ENCODE assay signal across 20 cellular contexts in genomic region chr13:108408670-108409069, GRCh38.
DNase-seq lines count a peak whose midpoint lies in the region; ATAC-seq and TF ChIP-seq lines count a peak whose summit lies in the region.
"Had no signal": no experiment of that assay in that cellular context is flagged by ENCODE, and none has a peak within 500 bp of the region (broad histone marks: within the 10 kb centered on the region; RNA-seq: fewer than 3 reads in every experiment).

No MANE protein-coding gene starts in this region.

- H3K4me3 Mint-ChIP-seq in activated T-cell treated with anti-CD3 and anti-CD28 coated beads, Interleukin-2, amount 50 U/mL, for 24 hours: no peak overlapping the region
- peak overlapping the region; percentile 71 for H3K4me3 Mint-ChIP-seq in CD4-positive, alpha-beta T cell
- H3K4me3 Mint-ChIP-seq in activated T-helper 17 cell treated with anti-CD3 and anti-CD28 coated beads, Interleukin-2, amount 50 U/mL, for 72 hours: no peak overlapping the region

- intact Hi-C loops in CD4-positive, alpha-beta T cell (cut with DNase I, micrococcal nuclease): no loop called here
- intact Hi-C loops in breast epithelium (cut with DNase I; ENCODE audit: low total_unique reads): no loop called here

- POLR2A ChIA-PET in CD4-positive, alpha-beta T cell (lab: Charles Lee): interaction anchor here (1.3 to 1.5 kb wide), 2 partner anchors 86 to 140 kb away, joined by 3 read pairs; no protein-coding TSS in a partner anchor

- H3K27me3 ChIP-seq in CD4-positive, alpha-beta T cell (ENCODE audit: control insufficient read depth, insufficient read depth, low read length): no peaks in the 10 kb centered on the region
- H3K27me3 ChIP-seq in breast epithelium: no peaks in the 10 kb centered on the region
- H3K27me3 ChIP-seq: SJCRH30 had no signal

- no peak for DNase-seq in activated T-cell treated with anti-CD3 and anti-CD28 coated beads, Interleukin-2, amount 50 U/mL, for 24 hours
- DNase-seq in activated T-cell treated with anti-CD3 and anti-CD28 coated beads for 4 hours (no peak), T follicular helper cell (ENCODE audit: low read depth) (peak; percentile 11), breast epithelium (ENCODE audit: low spot score in 2 of 2) (no peak), DMS53 (lab: John Stamatoyannopoulos, UW) (no peak)
- DNase-seq in CD4-positive, alpha-beta T cell: peak in 1 of 10 experiments; percentile 23
- DNase-seq: COR-L47, DMS79 treated with DMSO at 0.1 percent for 48 hours, H7, Kasumi-1, NCI-H1694, NCI-H2081 treated with DMSO at 0.1 percent for 48 hours, NCI-H2171 treated with DMSO at 0.1 percent for 48 hours, NCI-H524 treated with DMSO at 0.1 percent for 48 hours, NCI-H82, SJCRH30 had no signal

- H3K9me3 Mint-ChIP-seq in activated T-cell treated with anti-CD3 and anti-CD28 coated beads, Interleukin-2, amount 50 U/mL, for 24 hours: peaks cover 3% of the 10 kb centered on the region
- H3K9me3 Mint-ChIP-seq in CD4-positive, alpha-beta T cell: peaks cover 2% of the 10 kb centered on the region
- H3K9me3 Mint-ChIP-seq in activated T-helper 17 cell treated with anti-CD3 and anti-CD28 coated beads, Interleukin-2, amount 50 U/mL, for 72 hours: peaks cover 9% of the 10 kb centered on the region

- no peaks in the 10 kb centered on the region for H3K36me3 ChIP-seq in breast epithelium
- H3K36me3 ChIP-seq: SJCRH30 had no signal

- no peaks in the 10 kb centered on the region for H3K9me3 ChIP-seq in CD4-positive, alpha-beta T cell (ENCODE audit: control insufficient read depth, low read length)
- no peaks in the 10 kb centered on the region for H3K9me3 ChIP-seq in breast epithelium
- H3K9me3 ChIP-seq: SJCRH30 had no signal

- H3K4me3 ChIP-seq in breast epithelium: no peak overlapping the region
- H3K4me3 ChIP-seq: GM12878, SJCRH30 had no signal

- no peaks in the 10 kb centered on the region for H3K36me3 Mint-ChIP-seq in activated T-cell treated with anti-CD3 and anti-CD28 coated beads, Interleukin-2, amount 50 U/mL, for 24 hours (ENCODE audit: low read depth)
- no peaks in the 10 kb centered on the region for H3K36me3 Mint-ChIP-seq in CD4-positive, alpha-beta T cell (ENCODE audit: low read depth)
- H3K36me3 Mint-ChIP-seq in activated T-helper 17 cell treated with anti-CD3 and anti-CD28 coated beads, Interleukin-2, amount 50 U/mL, for 72 hours (ENCODE audit: low read depth): no peaks in the 10 kb centered on the region

- H3K4me1 Mint-ChIP-seq in activated T-cell treated with anti-CD3 and anti-CD28 coated beads, Interleukin-2, amount 50 U/mL, for 24 hours (ENCODE audit: low read depth): peaks cover 53% of the 10 kb centered on the region
- peaks cover 74% of the 10 kb centered on the region for H3K4me1 Mint-ChIP-seq in CD4-positive, alpha-beta T cell (ENCODE audit: low read depth)
- H3K4me1 Mint-ChIP-seq in activated T-helper 17 cell treated with anti-CD3 and anti-CD28 coated beads, Interleukin-2, amount 50 U/mL, for 72 hours: peaks cover 35% of the 10 kb centered on the region

- CTCF ChIA-PET in CD4-positive, alpha-beta T cell (lab: Charles Lee): no interaction called here

- no peak for TF ChIP-seq POLR2A in breast epithelium (IDR thresholded peaks at IDR 0.05)

- H3K27me3 Mint-ChIP-seq in activated T-cell treated with anti-CD3 and anti-CD28 coated beads, Interleukin-2, amount 50 U/mL, for 24 hours: no peaks in the 10 kb centered on the region
- H3K27me3 Mint-ChIP-seq in CD4-positive, alpha-beta T cell: no peaks in the 10 kb centered on the region
- no peaks in the 10 kb centered on the region for H3K27me3 Mint-ChIP-seq in activated T-helper 17 cell treated with anti-CD3 and anti-CD28 coated beads, Interleukin-2, amount 50 U/mL, for 72 hours

- H3K27ac ChIP-seq in CD4-positive, alpha-beta T cell (ENCODE audit: low read depth, low read length): no peak overlapping the region
- no peak overlapping the region for H3K27ac ChIP-seq in breast epithelium
- H3K27ac ChIP-seq: C4-2B, SJCRH30 had no signal

- ATAC-seq in CD4-positive, alpha-beta T cell (ENCODE audit: poor library complexity): peak; percentile 54
- peak; percentile 40 for ATAC-seq in activated T-helper 17 cell treated with anti-CD3 and anti-CD28 coated beads, Interleukin-2, amount 50 U/mL, for 72 hours (replicated peaks)
- ATAC-seq: GM12878, Panc1 had no signal

- H3K27ac Mint-ChIP-seq in activated T-cell treated with anti-CD3 and anti-CD28 coated beads, Interleukin-2, amount 50 U/mL, for 24 hours: peak overlapping the region; percentile 71
- peak overlapping the region; percentile 82 for H3K27ac Mint-ChIP-seq in CD4-positive, alpha-beta T cell
- H3K27ac Mint-ChIP-seq in activated T-helper 17 cell treated with anti-CD3 and anti-CD28 coated beads, Interleukin-2, amount 50 U/mL, for 72 hours: no peak overlapping the region

- TF ChIP-seq CTCF in CD4-positive, alpha-beta T cell (IDR thresholded peaks at IDR 0.05): no peak
- no peak for TF ChIP-seq CTCF in breast epithelium (IDR thresholded peaks at IDR 0.05)

- H3K4me1 ChIP-seq in breast epithelium: no peaks in the 10 kb centered on the region
- H3K4me1 ChIP-seq: SJCRH30 had no signal
